8 cellular contexts compared by ENCODE assay signal in genomic region chr2:218959141-218959731, GRCh38. TPM values are rescaled to one million over a fixed set of nuclear protein-coding genes. Genes with fewer than 3 reads are reported as not detected.
DNase-seq lines count a peak whose midpoint lies in the region; ATAC-seq and TF ChIP-seq lines count a peak whose summit lies in the region.

Gene CDK5R2, plus strand, starts transcription at chr2:218959666. Its CDS starts 155 bp downstream, at chr2:218959821.

- peak within 1 kb of the TSS; percentile 57 for H3K4me2 ChIP-seq in KMS-11

- no peaks in the 10 kb centered on the region for H4K20me1 ChIP-seq in KMS-11 (ENCODE audit: insufficient read depth)

- H3K36me3 Mint-ChIP-seq in activated naive CD4-positive, alpha-beta T cell treated with anti-CD3 and anti-CD28 coated beads, Interleukin-2, amount 50 U/mL, for 24 hours: peaks cover 1% of the 10 kb centered on the region

- H3K4me1 Mint-ChIP-seq in activated naive CD4-positive, alpha-beta T cell treated with anti-CD3 and anti-CD28 coated beads, Interleukin-2, amount 50 U/mL, for 24 hours: peaks cover 13% of the 10 kb centered on the region

- TF ChIP-seq POLR2A in Peyer's patch (IDR thresholded peaks at IDR 0.05) (no peak), ovary (IDR thresholded peaks at IDR 0.05) (no peak), transverse colon (IDR thresholded peaks at IDR 0.05) (no peak)

- peak within 1 kb of the TSS; percentile 44 for H3K4me3 ChIP-seq in KMS-11 (IDR thresholded peaks at IDR 0.05; ENCODE audit: insufficient read depth, low read depth, low read length)
- H3K4me3 ChIP-seq in Peyer's patch: peak within 1 kb of the TSS; percentile 26 to 55 (median 48)
- peak within 1 kb of the TSS; percentile 15 for H3K4me3 ChIP-seq in ovary
- peak within 1 kb of the TSS; percentile 1 to 56 (median 34) for H3K4me3 ChIP-seq in transverse colon

- peak; percentile 93 for ATAC-seq in GM21825 (IDR thresholded peaks at IDR 0.05; ENCODE audit: unreplicated experiment)

- H2AFZ ChIP-seq in KMS-11 (ENCODE audit: low read depth): peak within 1 kb of the TSS; percentile 71; the same call in 1 of the 2 replicates

- TF ChIP-seq EP300 in ovary (IDR thresholded peaks at IDR 0.05): no peak
- no peak for TF ChIP-seq EP300 in transverse colon (IDR thresholded peaks at IDR 0.05; ENCODE audit: low read depth)

- H3K27me3 Mint-ChIP-seq in activated naive CD4-positive, alpha-beta T cell treated with anti-CD3 and anti-CD28 coated beads, Interleukin-2, amount 50 U/mL, for 24 hours: peaks cover 60% of the 10 kb centered on the region

- TF ChIP-seq CTCF in KMS-11 (conservative IDR thresholded peaks at IDR 0.05; ENCODE audit: low read depth, low read length) (no peak), Peyer's patch (IDR thresholded peaks at IDR 0.05) (no peak), ovary (IDR thresholded peaks at IDR 0.05) (no peak), transverse colon (IDR thresholded peaks at IDR 0.05) (no peak)

- no peaks in the 10 kb centered on the region for H3K79me2 ChIP-seq in KMS-11 (ENCODE audit: insufficient read depth, low read depth)

- DNase-seq in EL (peak; percentile 79), Peyer's patch (peak; percentile 71 to 87 (median 74)), glomerular endothelial cell (ENCODE audit: extremely low read depth, low read depth, low spot score) (peak; percentile 16), ovary (peak in 2 of 5 donors; percentile 44 to 58), transverse colon (peak; percentile 81)

- no peaks in the 10 kb centered on the region for H3K9me3 ChIP-seq in Peyer's patch
- peaks cover 0 to 7% of the 10 kb centered on the region in 2 donors for H3K9me3 ChIP-seq in ovary
- no peaks in the 10 kb centered on the region for H3K9me3 ChIP-seq in transverse colon

- peak within 1 kb of the TSS; percentile 75 for H3K4me3 Mint-ChIP-seq in activated naive CD4-positive, alpha-beta T cell treated with anti-CD3 and anti-CD28 coated beads, Interleukin-2, amount 50 U/mL, for 24 hours

- H3K27ac ChIP-seq in KMS-11: no peak within 1 kb of the TSS
- no peak within 1 kb of the TSS for H3K27ac ChIP-seq in Peyer's patch
- no peak within 1 kb of the TSS for H3K27ac ChIP-seq in ovary
- H3K27ac ChIP-seq in transverse colon: no peak within 1 kb of the TSS

- H3K9ac ChIP-seq in KMS-11: no peak within 1 kb of the TSS

- H3K36me3 ChIP-seq in KMS-11 (ENCODE audit: insufficient read depth) (no peaks in the 10 kb centered on the region), Peyer's patch (no peaks in the 10 kb centered on the region), ovary (no peaks in the 10 kb centered on the region), transverse colon (no peaks in the 10 kb centered on the region)

- H3K27ac Mint-ChIP-seq in activated naive CD4-positive, alpha-beta T cell treated with anti-CD3 and anti-CD28 coated beads, Interleukin-2, amount 50 U/mL, for 24 hours: no peak within 1 kb of the TSS

- WGBS in ovary, 3 donors: 1 to 2% (median 2%) methylated on average over 31 to 37 of the region's 37 CpGs
- 0 to 4% methylated on average over 1 to 37 of the region's 37 CpGs for WGBS in transverse colon (ENCODE audit: low coverage in 1 of 2), 2 donors

- intact Hi-C loops in ovary (cut with DNase I): no loop called here
- intact Hi-C loops in transverse colon (cut with DNase I; ENCODE audit: low total_unique reads): no loop called here

- in situ Hi-C loops in transverse colon (cut with MboI; ENCODE audit: low pct_ligation_motif_present in 1 of 4, low pct_unique_long_range_greater_than_20kb in 1 of 4, low sequenced_read_pairs in 3 of 4): no loop called here

- H3K4me1 ChIP-seq in KMS-11 (ENCODE audit: low read depth, poor library complexity, severe bottlenecking): peaks cover 12% of the 10 kb centered on the region
- peaks cover 0 to 23% (median 7%) of the 10 kb centered on the region in 4 donors for H3K4me1 ChIP-seq in Peyer's patch
- no peaks in the 10 kb centered on the region for H3K4me1 ChIP-seq in ovary (ENCODE audit: insufficient read depth)
- H3K4me1 ChIP-seq in transverse colon: peaks cover 0 to 18% (median 13%) of the 10 kb centered on the region in 4 donors

- H3K27me3 ChIP-seq in KMS-11 (ENCODE audit: insufficient read depth, low read depth) (peaks cover 21% of the 10 kb centered on the region; the same call in 1 of the 2 replicates), Peyer's patch (peaks cover 0 to 45% of the 10 kb centered on the region in 2 donors), ovary (no peaks in the 10 kb centered on the region), transverse colon (peaks cover 98% of the 10 kb centered on the region)

- H3K9me3 Mint-ChIP-seq in activated naive CD4-positive, alpha-beta T cell treated with anti-CD3 and anti-CD28 coated beads, Interleukin-2, amount 50 U/mL, for 24 hours: no peaks in the 10 kb centered on the region

RNA-seq across cellular contexts. Expression of gene CDK5R2, which starts in this region (rescaled TPM):
- total RNA-seq in Peyer's patch: 1 to 10 TPM in 1 of 4 donors, under 1 TPM in 2, not detected in 1; 0.54 to 1.1 (median 0.95) TPM
- total RNA-seq in glomerular endothelial cell: not detected in 2 replicates
- total RNA-seq in ovary: not detected
- polyA plus RNA-seq in ovary: not detected
- under 1 TPM in 1 of 4 donors, not detected in 3; 0.41 TPM for total RNA-seq in transverse colon

Comparison
In these comparisons a context has a peak if more than half of its experiments do, and no peak if none do; other contexts are left out.
1. Peak in DNase-seq in glomerular endothelial cell; RNA of the gene not detected or under 1 TPM.
2. Peak in DNase-seq and H3K4me3 ChIP-seq in transverse colon; RNA of the gene not detected or under 1 TPM.